Comparison of ENCODE assay signal across 8 cellular contexts in genomic region chr12:96195845-96196451, GRCh38. TPM values are rescaled to one million over a fixed set of nuclear protein-coding genes. Genes with fewer than 3 reads are reported as not detected.
DNase-seq lines count a peak whose midpoint lies in the region; ATAC-seq and TF ChIP-seq lines count a peak whose summit lies in the region.

No MANE protein-coding gene starts in this region.

- H3K4me1 ChIP-seq in ectodermal cell (ENCODE audit: control insufficient read depth, insufficient read depth, low read length) (no peaks in the 10 kb centered on the region), mononuclear cell (ENCODE audit: insufficient read depth, low read length) (peaks cover 47% of the 10 kb centered on the region), tibial nerve (peaks cover 0 to 45% (median 19%) of the 10 kb centered on the region in 4 donors)

- H3K36me3 ChIP-seq in ectodermal cell (ENCODE audit: control insufficient read depth, insufficient read depth, low read length) (no peaks in the 10 kb centered on the region), tibial nerve (no peaks in the 10 kb centered on the region)

- ATAC-seq in HG03571 (IDR thresholded peaks at IDR 0.05; ENCODE audit: unreplicated experiment) (peak; percentile 1), left lobe of liver (no peak), GM19397 (IDR thresholded peaks at IDR 0.05; ENCODE audit: unreplicated experiment) (no peak)

- H3K27ac ChIP-seq in ectodermal cell (ENCODE audit: insufficient read depth, low read depth, low read length, poor library complexity, severe bottlenecking) (no peak overlapping the region), tibial nerve (peak overlapping the region in 3 of 4 donors; percentile 76 to 89 (median 85))

- DNase-seq in AG08395 (ENCODE audit: low spot score): peak; percentile 46
- DNase-seq in activated CD4-positive, CD25-positive, alpha-beta regulatory T cell treated with anti-CD3 and anti-CD28 coated beads, Interleukin-2, amount 50 U/mL, for 72 hours: peak; percentile 48
- DNase-seq in tibial nerve (ENCODE audit: low spot score in 2 of 2): no peak
- DNase-seq in left lobe of liver (ENCODE audit: low spot score): no peak

- H3K9me3 ChIP-seq in ectodermal cell (ENCODE audit: control insufficient read depth, low read length): no peaks in the 10 kb centered on the region
- no peaks in the 10 kb centered on the region for H3K9me3 ChIP-seq in mononuclear cell (ENCODE audit: low read depth, low read length)
- no peaks in the 10 kb centered on the region for H3K9me3 ChIP-seq in tibial nerve

- WGBS in ectodermal cell, 2 experiments: 3 to 6% methylated on average over 8 to 10 of the region's 14 CpGs
- 5 to 8% methylated on average over 14 of the region's 14 CpGs for WGBS in tibial nerve, 2 donors

- no peak for TF ChIP-seq CTCF in tibial nerve (IDR thresholded peaks at IDR 0.05)

- H3K27me3 ChIP-seq in ectodermal cell (ENCODE audit: control insufficient read depth, insufficient read depth, low read length, poor library complexity, severe bottlenecking) (peaks cover 36% of the 10 kb centered on the region), mononuclear cell (ENCODE audit: insufficient read depth, low read length) (no peaks in the 10 kb centered on the region), tibial nerve (no peaks in the 10 kb centered on the region)

- TF ChIP-seq EP300 in tibial nerve (IDR thresholded peaks at IDR 0.05): no peak

- no peak for TF ChIP-seq POLR2A in tibial nerve (IDR thresholded peaks at IDR 0.05)

- H3K4me3 ChIP-seq in ectodermal cell (ENCODE audit: insufficient read depth, low read depth, low read length): peak overlapping the region; percentile 41
- H3K4me3 ChIP-seq in mononuclear cell (ENCODE audit: low read length): peak overlapping the region; percentile 44
- peak overlapping the region; percentile 51 to 83 (median 72) for H3K4me3 ChIP-seq in tibial nerve

RNA-seq across cellular contexts. Expression of gene ELK3, which starts 1.8 kb away (rescaled TPM):
- polyA plus RNA-seq in ectodermal cell (2013, experiment 1 of 4): 7.5 TPM
- polyA plus RNA-seq in ectodermal cell (2013, experiment 2 of 4): 5.9 TPM
- polyA plus RNA-seq in ectodermal cell (2013, experiment 3 of 4): 5.8 TPM
- 5.6 TPM for polyA plus RNA-seq in ectodermal cell (2013, experiment 4 of 4)
- total RNA-seq in mononuclear cell (23.7 TPM), tibial nerve (10 to 100 TPM in 3 of 4 donors, 1 to 10 TPM in 1; 9.4 to 28.6 (median 17.7) TPM), left lobe of liver (6.6 TPM)

Comparison
In these comparisons a context has a peak if more than half of its experiments do, and no peak if none do; other contexts are left out.
1. DNase-seq: peak in AG08395 (single experiment) and activated CD4-positive, CD25-positive, alpha-beta regulatory T cell treated with anti-CD3 and anti-CD28 coated beads, Interleukin-2, amount 50 U/mL, for 72 hours (single experiment); none in tibial nerve (0 of 2) and left lobe of liver (single experiment).
2. Peak in every context shown above with its lines, with median percentiles within 50 percentile points of each other: H3K4me3 ChIP-seq.